ENCODE assay signal across 19 cellular contexts in genomic region chr10:94383515-94383914, GRCh38.
"Had no signal": no experiment of that assay in that cellular context is flagged by ENCODE, and none has a peak within 500 bp of the region (broad histone marks: within the 10 kb centered on the region; RNA-seq: fewer than 3 reads in every experiment).

No MANE protein-coding gene starts in this region.

- H3K27ac Mint-ChIP-seq: activated CD8-positive, alpha-beta memory T cell treated with anti-CD3 and anti-CD28 coated beads, Interleukin-2, amount 10 ng/mL, durations not matched to agents 7 days and 5 days; activated naive CD8-positive, alpha-beta T cell; activated T-cell treated with anti-CD3 and anti-CD28 coated beads, Interleukin-2, amount 50 U/mL, for 24 hours; nephron; progenitor cell of endocrine pancreas; stimulated activated effector memory CD8-positive, alpha-beta T cell treated with anti-CD3 and anti-CD28 coated beads, Interleukin-12 subunit alpha, Interleukin-12 subunit beta, amount 100 ng/mL, for 72 hours had no signal

- H3K4me1 ChIP-seq: lower lobe of right lung, thyroid gland, uterus had no signal

- H3K36me3 Mint-ChIP-seq: activated CD8-positive, alpha-beta memory T cell treated with anti-CD3 and anti-CD28 coated beads, Interleukin-2, amount 10 ng/mL, durations not matched to agents 7 days and 5 days; activated naive CD8-positive, alpha-beta T cell; stimulated activated effector memory CD8-positive, alpha-beta T cell treated with anti-CD3 and anti-CD28 coated beads, Interleukin-12 subunit alpha, Interleukin-12 subunit beta, amount 100 ng/mL, for 72 hours had no signal

- H3K27ac ChIP-seq: brain microvascular endothelial cell, lower lobe of right lung, thyroid gland, uterus had no signal

- H3K4me1 Mint-ChIP-seq: activated CD8-positive, alpha-beta memory T cell treated with anti-CD3 and anti-CD28 coated beads, Interleukin-2, amount 10 ng/mL, durations not matched to agents 7 days and 5 days; nephron; stimulated activated effector memory CD8-positive, alpha-beta T cell treated with anti-CD3 and anti-CD28 coated beads, Interleukin-12 subunit alpha, Interleukin-12 subunit beta, amount 100 ng/mL, for 72 hours had no signal

- H3K4me3 Mint-ChIP-seq: activated CD8-positive, alpha-beta memory T cell treated with anti-CD3 and anti-CD28 coated beads, Interleukin-2, amount 10 ng/mL, durations not matched to agents 7 days and 5 days; activated naive CD8-positive, alpha-beta T cell; activated T-cell treated with anti-CD3 and anti-CD28 coated beads, Interleukin-2, amount 50 U/mL, for 24 hours; nephron; stimulated activated effector memory CD8-positive, alpha-beta T cell treated with anti-CD3 and anti-CD28 coated beads, Interleukin-12 subunit alpha, Interleukin-12 subunit beta, amount 100 ng/mL, for 72 hours had no signal

- DNase-seq: activated CD4-positive, alpha-beta T cell treated with anti-CD3 and anti-CD28 coated beads, Interleukin-2, amount 50 U/mL, for 4 hours; activated CD4-positive, CD25-positive, alpha-beta regulatory T cell treated with anti-CD3 and anti-CD28 coated beads, Interleukin-2, amount 50 U/mL, for 72 hours; activated CD8-positive, alpha-beta memory T cell treated with anti-CD3 and anti-CD28 coated beads, Interleukin-2, amount 10 ng/mL, durations not matched to agents 7 days and 5 days; activated effector memory CD4-positive, alpha-beta T cell treated with Interleukin-2 at 50 U/mL for 16 hours; activated T-cell treated with anti-CD3 and anti-CD28 coated beads, Interleukin-2, amount 50 U/mL, for 24 hours; brain microvascular endothelial cell; cerebellar nuclear complex; dermis blood vessel endothelial cell; hypothalamus; lower lobe of right lung; midbrain; occipital lobe; right cardiac atrium; thyroid gland; uterus had no signal

- H3K27me3 ChIP-seq: brain microvascular endothelial cell, thyroid gland, uterus had no signal

- H3K9me3 ChIP-seq: lower lobe of right lung, thyroid gland, uterus had no signal

- H3K27me3 Mint-ChIP-seq: progenitor cell of endocrine pancreas had no signal

- H3K36me3 ChIP-seq: brain microvascular endothelial cell, lower lobe of right lung, thyroid gland, uterus had no signal

- H3K9me3 Mint-ChIP-seq: activated T-cell treated with anti-CD3 and anti-CD28 coated beads, Interleukin-2, amount 50 U/mL, for 24 hours; nephron; stimulated activated effector memory CD8-positive, alpha-beta T cell treated with anti-CD3 and anti-CD28 coated beads, Interleukin-12 subunit alpha, Interleukin-12 subunit beta, amount 100 ng/mL, for 72 hours had no signal

- H3K4me3 ChIP-seq: lower lobe of right lung, thyroid gland, uterus had no signal

- ATAC-seq: activated CD8-positive, alpha-beta memory T cell treated with anti-CD3 and anti-CD28 coated beads, Interleukin-2, amount 10 ng/mL, durations not matched to agents 7 days and 5 days; lower lobe of right lung; right cardiac atrium; stimulated activated effector memory CD8-positive, alpha-beta T cell treated with anti-CD3 and anti-CD28 coated beads, Interleukin-12 subunit alpha, Interleukin-12 subunit beta, amount 100 ng/mL, for 72 hours had no signal
